Comparison of ENCODE assay signal across 1 cellular context in the genomic region with DNA sequence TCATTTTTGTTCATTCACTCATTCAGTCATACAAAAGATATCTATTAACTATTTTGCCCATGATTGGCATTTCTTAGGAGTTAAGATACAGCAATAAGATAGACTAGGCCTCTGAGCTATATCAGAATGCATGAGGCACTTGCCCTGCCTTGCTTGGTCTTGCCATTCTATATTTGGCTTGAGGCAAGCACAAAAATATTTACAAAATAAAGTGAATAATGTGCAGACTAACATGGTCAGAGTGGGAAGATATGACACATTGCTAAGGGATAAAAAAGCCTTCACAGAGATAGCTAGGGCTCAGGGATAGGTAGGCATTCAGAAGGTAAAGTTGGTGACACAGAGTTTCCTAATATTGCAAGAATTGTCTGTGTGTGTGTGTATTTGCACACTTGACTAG.
TF ChIP-seq lines count a peak whose summit lies in the region.

No MANE protein-coding gene starts in this region.

TF ChIP-seq in A549, 52 proteins besides CTCF, POLR2A, EP300 and RAD21 (continued from another document):
- TF ChIP-seq, protein P1, sequence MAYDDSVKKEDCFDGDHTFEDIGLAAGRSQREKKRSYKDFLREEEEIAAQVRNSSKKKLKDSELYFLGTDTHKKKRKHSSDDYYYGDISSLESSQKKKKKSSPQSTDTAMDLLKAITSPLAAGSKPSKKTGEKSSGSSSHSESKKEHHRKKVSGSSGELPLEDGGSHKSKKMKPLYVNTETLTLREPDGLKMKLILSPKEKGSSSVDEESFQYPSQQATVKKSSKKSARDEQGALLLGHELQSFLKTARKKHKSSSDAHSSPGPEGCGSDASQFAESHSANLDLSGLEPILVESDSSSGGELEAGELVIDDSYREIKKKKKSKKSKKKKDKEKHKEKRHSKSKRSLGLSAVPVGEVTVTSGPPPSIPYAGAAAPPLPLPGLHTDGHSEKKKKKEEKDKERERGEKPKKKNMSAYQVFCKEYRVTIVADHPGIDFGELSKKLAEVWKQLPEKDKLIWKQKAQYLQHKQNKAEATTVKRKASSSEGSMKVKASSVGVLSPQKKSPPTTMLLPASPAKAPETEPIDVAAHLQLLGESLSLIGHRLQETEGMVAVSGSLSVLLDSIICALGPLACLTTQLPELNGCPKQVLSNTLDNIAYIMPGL (CRISPR knock-in tag; IDR thresholded peaks at IDR 0.05; ENCODE audit: borderline replicate concordance): no peak
- TF ChIP-seq RARB (CRISPR knock-in tag; IDR thresholded peaks at IDR 0.05) (no peak), CHD4 (IDR thresholded peaks at IDR 0.05; ENCODE audit: borderline replicate concordance) (no peak), ESRRA (IDR thresholded peaks at IDR 0.05; ENCODE audit: borderline replicate concordance, low read length) (no peak), CBX2 (IDR thresholded peaks at IDR 0.05; ENCODE audit: borderline replicate concordance, low read depth) (no peak), PHF8 (IDR thresholded peaks at IDR 0.05; ENCODE audit: borderline replicate concordance, low read depth) (no peak), POLR2AphosphoS2 (conservative IDR thresholded peaks at IDR 0.05; ENCODE audit: low read length) (no peak), HEYL (CRISPR knock-in tag; IDR thresholded peaks at IDR 0.05) (no peak), CHD2 (IDR thresholded peaks at IDR 0.05; ENCODE audit: low read length, partially characterized antibody) (no peak), JUNB (IDR thresholded peaks at IDR 0.05) (no peak)
